ENCODE assay signal across 1 cellular context in the genomic region with DNA sequence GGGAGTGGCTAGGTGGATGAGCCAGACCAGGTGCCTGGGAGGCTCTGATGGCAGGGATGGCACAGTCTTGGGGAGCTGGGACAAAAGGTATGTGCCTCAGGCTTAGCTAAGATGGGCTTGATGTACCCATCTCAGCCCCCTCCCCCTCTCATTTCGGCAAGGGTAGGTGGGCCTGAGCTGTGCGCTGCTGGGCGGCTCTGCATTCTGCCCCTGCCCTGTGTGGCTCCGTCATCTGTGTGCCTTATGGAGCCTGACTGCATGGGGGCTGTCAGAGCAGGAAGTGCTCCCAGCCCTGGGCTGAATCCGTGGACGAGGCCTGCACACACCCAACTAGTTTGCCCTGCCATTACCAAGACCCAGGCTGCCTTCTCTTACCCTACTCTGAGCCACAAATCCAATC.
TF ChIP-seq lines count a peak whose summit lies in the region.

No MANE protein-coding gene starts in this region.

TF ChIP-seq in HepG2, 621 proteins besides CTCF, POLR2A, EP300 and RAD21:
- TF ChIP-seq, protein P1, sequence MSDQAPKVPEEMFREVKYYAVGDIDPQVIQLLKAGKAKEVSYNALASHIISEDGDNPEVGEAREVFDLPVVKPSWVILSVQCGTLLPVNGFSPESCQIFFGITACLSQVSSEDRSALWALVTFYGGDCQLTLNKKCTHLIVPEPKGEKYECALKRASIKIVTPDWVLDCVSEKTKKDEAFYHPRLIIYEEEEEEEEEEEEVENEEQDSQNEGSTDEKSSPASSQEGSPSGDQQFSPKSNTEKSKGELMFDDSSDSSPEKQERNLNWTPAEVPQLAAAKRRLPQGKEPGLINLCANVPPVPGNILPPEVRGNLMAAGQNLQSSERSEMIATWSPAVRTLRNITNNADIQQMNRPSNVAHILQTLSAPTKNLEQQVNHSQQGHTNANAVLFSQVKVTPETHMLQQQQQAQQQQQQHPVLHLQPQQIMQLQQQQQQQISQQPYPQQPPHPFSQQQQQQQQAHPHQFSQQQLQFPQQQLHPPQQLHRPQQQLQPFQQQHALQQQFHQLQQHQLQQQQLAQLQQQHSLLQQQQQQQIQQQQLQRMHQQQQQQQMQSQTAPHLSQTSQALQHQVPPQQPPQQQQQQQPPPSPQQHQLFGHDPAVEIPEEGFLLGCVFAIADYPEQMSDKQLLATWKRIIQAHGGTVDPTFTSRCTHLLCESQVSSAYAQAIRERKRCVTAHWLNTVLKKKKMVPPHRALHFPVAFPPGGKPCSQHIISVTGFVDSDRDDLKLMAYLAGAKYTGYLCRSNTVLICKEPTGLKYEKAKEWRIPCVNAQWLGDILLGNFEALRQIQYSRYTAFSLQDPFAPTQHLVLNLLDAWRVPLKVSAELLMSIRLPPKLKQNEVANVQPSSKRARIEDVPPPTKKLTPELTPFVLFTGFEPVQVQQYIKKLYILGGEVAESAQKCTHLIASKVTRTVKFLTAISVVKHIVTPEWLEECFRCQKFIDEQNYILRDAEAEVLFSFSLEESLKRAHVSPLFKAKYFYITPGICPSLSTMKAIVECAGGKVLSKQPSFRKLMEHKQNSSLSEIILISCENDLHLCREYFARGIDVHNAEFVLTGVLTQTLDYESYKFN (CRISPR knock-in tag; conservative IDR thresholded peaks at IDR 0.05), result no peak
- TF ChIP-seq STAT5B (CRISPR knock-in tag; IDR thresholded peaks at IDR 0.05) (no peak), RBM22 (optimal IDR thresholded peaks at IDR 0.05; ENCODE audit: low read length) (peak; percentile 5), GLMP (CRISPR knock-in tag; IDR thresholded peaks at IDR 0.05; ENCODE audit: borderline replicate concordance) (no peak), KLF15 (CRISPR knock-in tag; IDR thresholded peaks at IDR 0.05; ENCODE audit: borderline replicate concordance) (no peak)
